Comparison of ENCODE assay signal across 8 cellular contexts in the genomic region with DNA sequence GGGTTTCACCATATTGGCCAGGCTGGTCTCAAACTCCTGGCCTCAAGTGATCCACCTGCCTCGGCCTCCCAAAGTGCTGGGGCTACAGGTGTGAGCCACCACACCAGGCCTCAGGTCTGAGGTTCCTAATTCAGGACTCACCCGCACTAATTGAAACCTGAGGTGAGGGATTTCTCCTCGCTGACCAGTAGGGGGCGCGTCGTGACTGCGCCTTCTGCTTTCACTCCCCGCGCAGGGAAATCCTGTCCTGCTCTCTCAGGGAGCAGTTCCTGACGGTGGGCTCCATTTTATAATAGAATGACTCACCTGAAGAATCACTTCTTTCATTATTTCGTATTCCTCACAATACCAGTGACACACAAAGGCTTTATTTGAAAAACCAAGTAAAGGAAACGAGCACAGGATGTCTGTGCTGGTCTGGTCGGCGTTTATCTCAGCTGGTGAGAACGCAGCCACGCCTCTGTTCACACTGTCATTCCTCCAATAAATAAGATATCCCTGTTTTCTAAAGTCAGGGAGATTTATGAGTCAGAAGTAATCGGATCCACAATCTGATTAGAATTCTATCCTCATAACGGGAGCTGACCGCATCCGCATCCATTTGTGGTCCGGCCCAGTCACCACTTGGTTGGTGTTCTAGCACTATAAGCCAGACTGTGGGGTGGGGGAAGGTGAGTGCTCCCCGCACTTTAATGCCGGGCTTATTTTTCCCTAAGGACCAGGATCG. TPM values are rescaled to one million over a fixed set of nuclear protein-coding genes. Genes with fewer than 3 reads are reported as not detected.
DNase-seq lines count a peak whose midpoint lies in the region; ATAC-seq and TF ChIP-seq lines count a peak whose summit lies in the region.

No MANE protein-coding gene starts in this region.

- no peaks in the 10 kb centered on the region for H3K36me3 ChIP-seq in colonic mucosa

- peak; percentile 93 for TF ChIP-seq CTCF in colonic mucosa (IDR thresholded peaks at IDR 0.05)

- peak overlapping the region; percentile 59 for H3K4me3 Mint-ChIP-seq in activated CD4-positive, alpha-beta T cell treated with anti-CD3 and anti-CD28 coated beads, Interleukin-2, amount 10 ng/mL, durations not matched to agents 24 days and 14 days

- H3K4me1 ChIP-seq in colonic mucosa: peaks cover 4% of the 10 kb centered on the region

- H3K9me3 Mint-ChIP-seq in activated CD4-positive, alpha-beta T cell treated with anti-CD3 and anti-CD28 coated beads, Interleukin-2, amount 10 ng/mL, durations not matched to agents 24 days and 14 days: no peaks in the 10 kb centered on the region

- intact Hi-C loops in activated CD4-positive, alpha-beta T cell treated with anti-CD3 and anti-CD28 coated beads, Interleukin-2, amount 10 ng/mL, durations not matched to agents 24 days and 14 days (cut with micrococcal nuclease): loop anchor here (1.0 to 5.0 kb wide), 7 partner anchors 19 to 651 kb away; no protein-coding TSS in a partner anchor
- intact Hi-C loops in colonic mucosa (cut with DNase I): no loop called here

- peaks cover 23% of the 10 kb centered on the region for H3K4me1 Mint-ChIP-seq in activated CD4-positive, alpha-beta T cell treated with anti-CD3 and anti-CD28 coated beads, Interleukin-2, amount 10 ng/mL, durations not matched to agents 24 days and 14 days

- peak overlapping the region; percentile 6 for H3K4me3 ChIP-seq in colonic mucosa

- no peaks in the 10 kb centered on the region for H3K9me3 ChIP-seq in colonic mucosa

- peak overlapping the region; percentile 42 for H3K27ac Mint-ChIP-seq in activated CD4-positive, alpha-beta T cell treated with anti-CD3 and anti-CD28 coated beads, Interleukin-2, amount 10 ng/mL, durations not matched to agents 24 days and 14 days

- ATAC-seq in HG02973 (IDR thresholded peaks at IDR 0.05; ENCODE audit: unreplicated experiment): peak; percentile 82

- peak; percentile 21 to 70 (median 66) for DNase-seq in NCI-H1417 (lab: John Stamatoyannopoulos, UW)
- DNase-seq in NCI-H1417 treated with DMSO at 0.1 percent for 48 hours (lab: John Stamatoyannopoulos, UW): no peak
- peak; percentile 37 for DNase-seq in NCI-H2171 treated with DMSO at 0.1 percent for 48 hours (lab: John Stamatoyannopoulos, UW)
- DNase-seq in activated CD4-positive, alpha-beta T cell treated with anti-CD3 and anti-CD28 coated beads, Interleukin-2, amount 10 ng/mL, durations not matched to agents 24 days and 14 days: peak; percentile 92
- DNase-seq in colonic mucosa: peak; percentile 84
- peak; percentile 69 to 71 for DNase-seq in stimulated activated CD4-positive, alpha-beta T cell treated with anti-CD3 and anti-CD28 coated beads, Interleukin-1b, Interleukin-23, amount 100 ng/mL, for 1 hour (ENCODE audit: low read depth in 2 of 2)

- H3K27ac ChIP-seq in colonic mucosa (no peak overlapping the region), layer of hippocampus (ENCODE audit: low read depth, low read length) (peak overlapping the region; percentile 46)

- H3K27me3 Mint-ChIP-seq in activated CD4-positive, alpha-beta T cell treated with anti-CD3 and anti-CD28 coated beads, Interleukin-2, amount 10 ng/mL, durations not matched to agents 24 days and 14 days: peaks cover 2% of the 10 kb centered on the region

- H3K9ac ChIP-seq in colonic mucosa (ENCODE audit: low read depth in 2 of 2, low read length in 2 of 2): peak overlapping the region in 1 of 2 donors; percentile 46

- peaks cover 3% of the 10 kb centered on the region for H3K36me3 Mint-ChIP-seq in activated CD4-positive, alpha-beta T cell treated with anti-CD3 and anti-CD28 coated beads, Interleukin-2, amount 10 ng/mL, durations not matched to agents 24 days and 14 days (ENCODE audit: low read depth)

- H3K27me3 ChIP-seq in colonic mucosa (no peaks in the 10 kb centered on the region), layer of hippocampus (ENCODE audit: control insufficient read depth, insufficient read depth, low read length) (no peaks in the 10 kb centered on the region)

RNA-seq across cellular contexts. Expression of a gene that starts 35.4 kb away (rescaled TPM):
- 27.7 and 29.1 TPM in 2 replicates for total RNA-seq in activated CD4-positive, alpha-beta T cell treated with anti-CD3 and anti-CD28 coated beads, Interleukin-2, amount 10 ng/mL, durations not matched to agents 24 days and 14 days
- 10 to 100 TPM; 30.4 to 48.9 TPM for total RNA-seq in colonic mucosa

RNA-seq across cellular contexts. Expression of a gene that starts 39.2 kb away (rescaled TPM):
- total RNA-seq in activated CD4-positive, alpha-beta T cell treated with anti-CD3 and anti-CD28 coated beads, Interleukin-2, amount 10 ng/mL, durations not matched to agents 24 days and 14 days: 18.1 and 18.3 TPM in 2 replicates
- 10 to 100 TPM; 12.6 to 15.6 TPM for total RNA-seq in colonic mucosa
